Comparison of ENCODE assay signal across 8 cellular contexts in genomic region chr19:28737021-28737525, GRCh38.
DNase-seq lines count a peak whose midpoint lies in the region; ATAC-seq and TF ChIP-seq lines count a peak whose summit lies in the region.

No MANE protein-coding gene starts in this region.

- peak; percentile 68 for TF ChIP-seq CTCF in MM.1S (IDR thresholded peaks at IDR 0.05; ENCODE audit: low read length)
- TF ChIP-seq CTCF in right atrium auricular region (IDR thresholded peaks at IDR 0.05) = peak; percentile 41 to 73

- DNase-seq in SIG-M5 treated with dmso at 0.1 percent for 504 hours (lab: John Stamatoyannopoulos, UW; ENCODE audit: unreplicated experiment) (peak; percentile 16), SIG-M5 (lab: John Stamatoyannopoulos, UW) (no peak), MM.1S (peak; percentile 78), right atrium auricular region (ENCODE audit: low spot score) (no peak), skeletal muscle cell (ENCODE audit: low read depth) (peak; percentile 14)
- DNase-seq in stimulated activated CD4-positive, alpha-beta T cell treated with anti-CD3 and anti-CD28 coated beads, Interleukin-1b, Interleukin-23, amount 100 ng/mL, for 48 hours = no peak

- peak; percentile 67 for ATAC-seq in activated T-helper 17 cell treated with anti-CD3 and anti-CD28 coated beads, Interleukin-2, amount 50 U/mL, for 72 hours (replicated peaks)
- no peak for ATAC-seq in HG03045 (IDR thresholded peaks at IDR 0.05; ENCODE audit: unreplicated experiment)

- H3K27me3 Mint-ChIP-seq in activated T-helper 17 cell treated with anti-CD3 and anti-CD28 coated beads, Interleukin-2, amount 50 U/mL, for 72 hours = no peaks in the 10 kb centered on the region

- H3K4me1 Mint-ChIP-seq in activated T-helper 17 cell treated with anti-CD3 and anti-CD28 coated beads, Interleukin-2, amount 50 U/mL, for 72 hours = peaks cover 7% of the 10 kb centered on the region

- H3K4me3 ChIP-seq in MM.1S (ENCODE audit: low read length) = peak overlapping the region; percentile 29
- H3K4me3 ChIP-seq in right atrium auricular region = no peak overlapping the region
- no peak overlapping the region for H3K4me3 ChIP-seq in skeletal muscle cell (ENCODE audit: low read depth, low read length)

- H3K27ac ChIP-seq in MM.1S (ENCODE audit: low read length) = no peak overlapping the region
- peak overlapping the region; percentile 34 to 36 for H3K27ac ChIP-seq in right atrium auricular region

- H3K9me3 ChIP-seq in MM.1S (replicated peaks; ENCODE audit: insufficient read depth, low read length) (no peaks in the 10 kb centered on the region), right atrium auricular region (no peaks in the 10 kb centered on the region)

- H3K9me3 Mint-ChIP-seq in activated T-helper 17 cell treated with anti-CD3 and anti-CD28 coated beads, Interleukin-2, amount 50 U/mL, for 72 hours = no peaks in the 10 kb centered on the region

- no peaks in the 10 kb centered on the region for H4K20me1 ChIP-seq in MM.1S (ENCODE audit: insufficient read depth, low read length)

- H3K4me3 Mint-ChIP-seq in activated T-helper 17 cell treated with anti-CD3 and anti-CD28 coated beads, Interleukin-2, amount 50 U/mL, for 72 hours = no peak overlapping the region

- no peaks in the 10 kb centered on the region for H3K9me2 ChIP-seq in MM.1S (replicated peaks; ENCODE audit: insufficient read depth, low read length)

- H3K36me3 ChIP-seq in MM.1S (replicated peaks; ENCODE audit: insufficient read depth, low read length) (no peaks in the 10 kb centered on the region), right atrium auricular region (no peaks in the 10 kb centered on the region)

- H3K36me3 Mint-ChIP-seq in activated T-helper 17 cell treated with anti-CD3 and anti-CD28 coated beads, Interleukin-2, amount 50 U/mL, for 72 hours (ENCODE audit: low read depth) = no peaks in the 10 kb centered on the region

- H3F3A ChIP-seq in MM.1S (ENCODE audit: insufficient read depth, low read length) = no peaks in the 10 kb centered on the region

- H2AFZ ChIP-seq in MM.1S (ENCODE audit: low read length) = peak overlapping the region; percentile 98

- H3K79me2 ChIP-seq in MM.1S (ENCODE audit: low read length) = no peaks in the 10 kb centered on the region

- peak overlapping the region; percentile 73 for H3K4me2 ChIP-seq in MM.1S (ENCODE audit: low read depth, low read length)

- peak overlapping the region; percentile 30 for H3K27ac Mint-ChIP-seq in activated T-helper 17 cell treated with anti-CD3 and anti-CD28 coated beads, Interleukin-2, amount 50 U/mL, for 72 hours

- peak overlapping the region; percentile 38; the same call in 1 of the 2 replicates for H3K9ac ChIP-seq in MM.1S (ENCODE audit: low read length)

- H3K27me3 ChIP-seq in MM.1S (replicated peaks; ENCODE audit: insufficient read depth, low read length) (no peaks in the 10 kb centered on the region), right atrium auricular region (no peaks in the 10 kb centered on the region)

- H3K4me1 ChIP-seq in MM.1S (ENCODE audit: low read length) = no peaks in the 10 kb centered on the region
- peaks cover 0 to 18% of the 10 kb centered on the region in 2 donors for H3K4me1 ChIP-seq in right atrium auricular region

Comparison
In these comparisons a context has a peak if more than half of its experiments do, and no peak if none do; other contexts are left out.
1. DNase-seq: peak in SIG-M5 treated with dmso at 0.1 percent for 504 hours (single experiment), MM.1S (single experiment) and skeletal muscle cell (single experiment); none in SIG-M5 (single experiment), right atrium auricular region (single experiment) and stimulated activated CD4-positive, alpha-beta T cell treated with anti-CD3 and anti-CD28 coated beads, Interleukin-1b, Interleukin-23, amount 100 ng/mL, for 48 hours (single experiment).